ENCODE assay signal across 8 cellular contexts in genomic region chr2:218396688-218397501, GRCh38. TPM values are rescaled to one million over a fixed set of nuclear protein-coding genes. Genes with fewer than 3 reads are reported as not detected.
A peak's percentile ranks its signal among the peaks of the same experiment; 100 is the strongest.
DNase-seq lines count a peak whose midpoint lies in the region; ATAC-seq, FAIRE-seq and TF ChIP-seq lines count a peak whose summit lies in the region.

No MANE protein-coding gene starts in this region.

- peaks cover 34% of the 10 kb centered on the region for H3K79me2 ChIP-seq in HepG2 (ENCODE audit: insufficient read depth, low read length)

- H3K4me3 ChIP-seq in coronary artery, result peak overlapping the region; percentile 88
- peak overlapping the region; percentile 71 to 97 (median 85) for H3K4me3 ChIP-seq in HepG2 (replicated peaks in 1 of 3; ENCODE audit: insufficient read depth in 1 of 3, low read depth in 2 of 3, low read length in 3 of 3)

- H3K27ac ChIP-seq in coronary artery (peak overlapping the region; percentile 96), HepG2 (ENCODE audit: extremely low read length, insufficient read depth, low read length) (peak overlapping the region; percentile 99)

- no peak for TF ChIP-seq CTCF in coronary artery (IDR thresholded peaks at IDR 0.05)
- TF ChIP-seq CTCF in HepG2 (CRISPR knock-in tag; IDR thresholded peaks at IDR 0.05), result peak; percentile 13; the same call in 1 of the 2 replicates

- POLR2A ChIA-PET in HepG2 (lab: Yijun Ruan, JAX), result interaction anchor here (0.7 to 2.9 kb wide), 14 partner anchors 9 to 126 kb away, joined by 3 to 37 read pairs (median 5); partner anchors contain the start of genes AAMP, CATIP, PNKD and TMBIM1

- peak overlapping the region; percentile 97 for H3K9ac ChIP-seq in HepG2 (ENCODE audit: insufficient read depth, low read depth, low read length)

- DNase-seq in NCI-H2227 (lab: John Stamatoyannopoulos, UW; ENCODE audit: unreplicated experiment) (peak; percentile 57), coronary artery (ENCODE audit: low spot score) (peak; percentile 93), HepG2 (ENCODE audit: low spot score) (peak; percentile 62)
- peak; percentile 55 to 64 for DNase-seq in activated CD4-positive, alpha-beta T cell treated with anti-CD3 and anti-CD28 coated beads for 4 hours
- peak in 2 of 3 donors; percentile 55 to 57 for DNase-seq in stimulated activated CD4-positive, alpha-beta T cell treated with anti-CD3 and anti-CD28 coated beads, TNF-alpha, amount 100 ng/mL, for 1 hour (ENCODE audit: low read depth in 3 of 3, low spot score in 1 of 3)

- no peaks in the 10 kb centered on the region for H4K20me1 ChIP-seq in HepG2 (ENCODE audit: insufficient read depth, low read length)

- in situ Hi-C loops in HepG2 (cut with HindIII; ENCODE audit: extremely low pct_ligation_motif_present, low pct_unique_long_range_greater_than_20kb), result loop anchor here (5.0 kb wide), 1 partner anchor 105 kb away; the partner anchor contains the start of gene TMBIM1

- CTCF ChIA-PET in HepG2 (lab: Yijun Ruan, JAX; ENCODE audit: low intra/inter-chr PET ratio, low total read pairs), result interaction anchor here (0.8 to 2.8 kb wide), 4 partner anchors 96 to 125 kb away, joined by 3 to 36 read pairs (median 8); partner anchors contain the start of gene TMBIM1

- no peaks in the 10 kb centered on the region for H3K9me3 ChIP-seq in HepG2 (ENCODE audit: low read length)

- 0 out of 4 replicates have a peak, but pooled peaks of 1 of the 2 experiments have one; percentile 6 for TF ChIP-seq EP300 in HepG2 (IDR thresholded peaks at IDR 0.05; ENCODE audit: low read depth in 2 of 2, low read length in 2 of 2)
- no peak for TF ChIP-seq EP300 in HepG2 (CRISPR knock-in tag; IDR thresholded peaks at IDR 0.05; ENCODE audit: borderline replicate concordance)

- H3K4me1 ChIP-seq in HepG2 (ENCODE audit: insufficient read depth, low read length), result peaks cover 50% of the 10 kb centered on the region

- peaks cover 6 to 9% of the 10 kb centered on the region in 2 experiments; a peak in 4 of 5 replicates for H3K36me3 ChIP-seq in HepG2 (replicated peaks in 1 of 2; ENCODE audit: control insufficient read depth in 1 of 2, insufficient read depth in 2 of 2, low read length in 2 of 2)

- WGBS in HepG2 (ENCODE audit: low lambda C conversion rate), result 2% methylated on average over 23 of the region's 28 CpGs

- intact Hi-C loops in HepG2 (cut with micrococcal nuclease; ENCODE audit: unreplicated experiment), result loop anchor here (1.0 to 10.0 kb wide), 7 partner anchors 41 to 212 kb away; partner anchors contain the start of genes CATIP, CNOT9, TMBIM1 and USP37

- no peak for TF ChIP-seq RAD21 in HepG2 (CRISPR knock-in tag; IDR thresholded peaks at IDR 0.05)

- peak overlapping the region; percentile 98 for H3K4me2 ChIP-seq in HepG2 (ENCODE audit: low read depth, low read length)

- no peak for FAIRE-seq in HepG2 (lab: Jason Lieb, UNC)

- no TSS peak for BruUV-seq in HepG2 (replicated peaks; lab: Mats Ljungman, UMichigan)

- peak; percentile 27 for TF ChIP-seq POLR2A in GM18526 (IDR thresholded peaks at IDR 0.05; ENCODE audit: extremely low read depth, insufficient read length)
- 0 out of 4 replicates have a peak, but pooled peaks of 1 of the 2 experiments have one; percentile 7 for TF ChIP-seq POLR2A in HepG2 (IDR thresholded peaks at IDR 0.05; ENCODE audit: insufficient read depth in 1 of 2, low read depth in 2 of 2, low read length in 2 of 2)

- no peak for ATAC-seq in HepG2
- no peak for ATAC-seq in GM18907 (IDR thresholded peaks at IDR 0.05; ENCODE audit: unreplicated experiment)
- ATAC-seq in HG02642 (IDR thresholded peaks at IDR 0.05; ENCODE audit: poor library complexity, unreplicated experiment), result no peak

- no peak overlapping the region for H2AFZ ChIP-seq in HepG2 (ENCODE audit: low read length)

- no peaks in the 10 kb centered on the region; a peak in 1 of 5 replicates for H3K27me3 ChIP-seq in HepG2 (ENCODE audit: control insufficient read depth in 1 of 2, insufficient read depth in 2 of 2, low read length in 2 of 2)

RNA-seq across cellular contexts. Expression of gene CTDSP1, which starts 2.8 kb away (rescaled TPM):
- total RNA-seq in HepG2 (2016; rRNA removed; fragmentation: Illumina TruSeq; extraction: Trizol), result 78.5 and 91.0 TPM in 2 replicates
- total RNA-seq in HepG2 (2016; cell fraction: cytosol; rRNA removed; fragmentation: Illumina TruSeq; extraction: Trizol; ENCODE audit: low read depth), result 61.6 and 62.5 TPM in 2 replicates
- total RNA-seq in HepG2 (2016; cell fraction: insoluble cytoplasmic fraction; rRNA removed; fragmentation: Illumina TruSeq; extraction: Trizol), result 72.7 and 92.2 TPM in 2 replicates
- 98.7 and 108 TPM in 2 replicates for total RNA-seq in HepG2 (2016; cell fraction: membrane; rRNA removed; fragmentation: Illumina TruSeq; extraction: Trizol)
- 63.4 and 77.8 TPM in 2 replicates for total RNA-seq in HepG2 (2016; cell fraction: nucleus; rRNA removed; fragmentation: Illumina TruSeq; extraction: Trizol)
- polyA plus RNA-seq in HepG2 (2011; rRNA removed), result 268 and 270 TPM in 2 replicates
- polyA plus RNA-seq in HepG2 (2011; cell fraction: cytosol; rRNA removed), result 216 and 257 TPM in 2 replicates
- polyA plus RNA-seq in HepG2 (2011; cell fraction: nucleus; rRNA removed), result 595 and 749 TPM in 2 replicates
- polyA plus RNA-seq in HepG2 (2012), result 72.7 and 87.5 TPM in 2 replicates
- polyA plus RNA-seq in HepG2 (2016; cell fraction: cytosol; fragmentation: Illumina TruSeq; extraction: Trizol; ENCODE audit: low read depth), result 60.8 and 65.7 TPM in 2 replicates
- 106 and 117 TPM in 2 replicates for polyA plus RNA-seq in HepG2 (2016; cell fraction: insoluble cytoplasmic fraction; fragmentation: Illumina TruSeq; extraction: Trizol; ENCODE audit: low read depth)
- 114 and 123 TPM in 2 replicates for polyA plus RNA-seq in HepG2 (2016; cell fraction: membrane; fragmentation: Illumina TruSeq; extraction: Trizol; ENCODE audit: low read depth)
- 131 and 137 TPM in 2 replicates for polyA plus RNA-seq in HepG2 (2016; cell fraction: nucleus; fragmentation: Illumina TruSeq; extraction: Trizol; ENCODE audit: insufficient read depth, low read depth)
- polyA minus RNA-seq in HepG2 (2011; rRNA and poly(A)+ RNA removed; ENCODE audit: low replicate concordance), result 139 and 364 TPM in 2 replicates
- polyA minus RNA-seq in HepG2 (2011; cell fraction: cytosol; rRNA and poly(A)+ RNA removed), result 88.3 and 92.0 TPM in 2 replicates
- 159 and 160 TPM in 2 replicates for polyA minus RNA-seq in HepG2 (2011; cell fraction: nucleus; rRNA and poly(A)+ RNA removed)

RNA-seq across cellular contexts. Expression of gene SLC11A1, which starts 14.8 kb away (rescaled TPM):
- total RNA-seq in HepG2 (2016; rRNA removed; fragmentation: Illumina TruSeq; extraction: Trizol), result 0.21 and 0.33 TPM in 2 replicates
- 0.26 and 0.51 TPM in 2 replicates for total RNA-seq in HepG2 (2016; cell fraction: cytosol; rRNA removed; fragmentation: Illumina TruSeq; extraction: Trizol; ENCODE audit: low read depth)
- 0.18 and 0.22 TPM in 2 replicates for total RNA-seq in HepG2 (2016; cell fraction: insoluble cytoplasmic fraction; rRNA removed; fragmentation: Illumina TruSeq; extraction: Trizol)
- total RNA-seq in HepG2 (2016; cell fraction: membrane; rRNA removed; fragmentation: Illumina TruSeq; extraction: Trizol), result 0.31 TPM in 2 replicates
- total RNA-seq in HepG2 (2016; cell fraction: nucleus; rRNA removed; fragmentation: Illumina TruSeq; extraction: Trizol), result 0.19 and 0.71 TPM in 2 replicates
- 2.3 and 2.5 TPM in 2 replicates for polyA plus RNA-seq in HepG2 (2011; rRNA removed)
- polyA plus RNA-seq in HepG2 (2011; cell fraction: cytosol; rRNA removed), result 1.1 and 1.2 TPM in 2 replicates
- 11.6 and 19.0 TPM in 2 replicates for polyA plus RNA-seq in HepG2 (2011; cell fraction: nucleus; rRNA removed)
- polyA plus RNA-seq in HepG2 (2012), result 1.5 and 3.8 TPM in 2 replicates
- polyA plus RNA-seq in HepG2 (2016; cell fraction: cytosol; fragmentation: Illumina TruSeq; extraction: Trizol; ENCODE audit: low read depth), result 0.26 and 0.40 TPM in 2 replicates
- 0.09 and 0.23 TPM in 2 replicates for polyA plus RNA-seq in HepG2 (2016; cell fraction: insoluble cytoplasmic fraction; fragmentation: Illumina TruSeq; extraction: Trizol; ENCODE audit: low read depth)
- 0.26 and 0.42 TPM in 2 replicates for polyA plus RNA-seq in HepG2 (2016; cell fraction: membrane; fragmentation: Illumina TruSeq; extraction: Trizol; ENCODE audit: low read depth)
- polyA plus RNA-seq in HepG2 (2016; cell fraction: nucleus; fragmentation: Illumina TruSeq; extraction: Trizol; ENCODE audit: insufficient read depth, low read depth), result 0.23 and 0.79 TPM in 2 replicates
- polyA minus RNA-seq in HepG2 (2011; rRNA and poly(A)+ RNA removed; ENCODE audit: low replicate concordance), result 0.14 and 2.9 TPM in 2 replicates
- polyA minus RNA-seq in HepG2 (2011; cell fraction: cytosol; rRNA and poly(A)+ RNA removed), result 0.35 and 1.5 TPM in 2 replicates
- 3.7 and 5.4 TPM in 2 replicates for polyA minus RNA-seq in HepG2 (2011; cell fraction: nucleus; rRNA and poly(A)+ RNA removed)

RNA-seq across cellular contexts. Expression of gene VIL1, which starts 22.0 kb away (rescaled TPM):
- total RNA-seq in HepG2 (2016; rRNA removed; fragmentation: Illumina TruSeq; extraction: Trizol), result 301 and 337 TPM in 2 replicates
- total RNA-seq in HepG2 (2016; cell fraction: cytosol; rRNA removed; fragmentation: Illumina TruSeq; extraction: Trizol; ENCODE audit: low read depth), result 59.0 and 67.7 TPM in 2 replicates
- 281 and 313 TPM in 2 replicates for total RNA-seq in HepG2 (2016; cell fraction: insoluble cytoplasmic fraction; rRNA removed; fragmentation: Illumina TruSeq; extraction: Trizol)
- total RNA-seq in HepG2 (2016; cell fraction: membrane; rRNA removed; fragmentation: Illumina TruSeq; extraction: Trizol), result 183 and 224 TPM in 2 replicates
- total RNA-seq in HepG2 (2016; cell fraction: nucleus; rRNA removed; fragmentation: Illumina TruSeq; extraction: Trizol), result 188 and 190 TPM in 2 replicates
- polyA plus RNA-seq in HepG2 (2011; rRNA removed), result 287 and 352 TPM in 2 replicates
- polyA plus RNA-seq in HepG2 (2011; cell fraction: cytosol; rRNA removed), result 169 and 211 TPM in 2 replicates
- 756 and 778 TPM in 2 replicates for polyA plus RNA-seq in HepG2 (2011; cell fraction: nucleus; rRNA removed)
- 201 and 249 TPM in 2 replicates for polyA plus RNA-seq in HepG2 (2012)
- polyA plus RNA-seq in HepG2 (2016; cell fraction: cytosol; fragmentation: Illumina TruSeq; extraction: Trizol; ENCODE audit: low read depth), result 85.6 and 100 TPM in 2 replicates
- 215 and 265 TPM in 2 replicates for polyA plus RNA-seq in HepG2 (2016; cell fraction: insoluble cytoplasmic fraction; fragmentation: Illumina TruSeq; extraction: Trizol; ENCODE audit: low read depth)
- polyA plus RNA-seq in HepG2 (2016; cell fraction: membrane; fragmentation: Illumina TruSeq; extraction: Trizol; ENCODE audit: low read depth), result 117 and 144 TPM in 2 replicates
- 336 and 399 TPM in 2 replicates for polyA plus RNA-seq in HepG2 (2016; cell fraction: nucleus; fragmentation: Illumina TruSeq; extraction: Trizol; ENCODE audit: insufficient read depth, low read depth)
- 0.19 and 699 TPM in 2 replicates for polyA minus RNA-seq in HepG2 (2011; rRNA and poly(A)+ RNA removed; ENCODE audit: low replicate concordance)
- 138 and 156 TPM in 2 replicates for polyA minus RNA-seq in HepG2 (2011; cell fraction: cytosol; rRNA and poly(A)+ RNA removed)
- polyA minus RNA-seq in HepG2 (2011; cell fraction: nucleus; rRNA and poly(A)+ RNA removed), result 112 and 120 TPM in 2 replicates

RNA-seq across cellular contexts. Expression of gene CATIP, which starts 40.2 kb away (rescaled TPM):
- 0.22 TPM in 1 of 2 replicates, not detected in the other for total RNA-seq in HepG2 (2016; rRNA removed; fragmentation: Illumina TruSeq; extraction: Trizol)
- total RNA-seq in HepG2 (2016; cell fraction: cytosol; rRNA removed; fragmentation: Illumina TruSeq; extraction: Trizol; ENCODE audit: low read depth), result 0.35 TPM in 1 of 2 replicates, not detected in the other
- total RNA-seq in HepG2 (2016; cell fraction: insoluble cytoplasmic fraction; rRNA removed; fragmentation: Illumina TruSeq; extraction: Trizol), result 0.15 TPM in 1 of 2 replicates, not detected in the other
- total RNA-seq in HepG2 (2016; cell fraction: membrane; rRNA removed; fragmentation: Illumina TruSeq; extraction: Trizol), result 0.38 and 0.49 TPM in 2 replicates
- not detected in 2 replicates for total RNA-seq in HepG2 (2016; cell fraction: nucleus; rRNA removed; fragmentation: Illumina TruSeq; extraction: Trizol)
- 0.07 and 0.09 TPM in 2 replicates for polyA plus RNA-seq in HepG2 (2011; rRNA removed)
- 0.09 and 0.15 TPM in 2 replicates for polyA plus RNA-seq in HepG2 (2011; cell fraction: cytosol; rRNA removed)
- 0.48 and 0.87 TPM in 2 replicates for polyA plus RNA-seq in HepG2 (2011; cell fraction: nucleus; rRNA removed)
- polyA plus RNA-seq in HepG2 (2012), result 0.15 TPM in 1 of 2 replicates, not detected in the other
- not detected in 2 replicates for polyA plus RNA-seq in HepG2 (2016; cell fraction: cytosol; fragmentation: Illumina TruSeq; extraction: Trizol; ENCODE audit: low read depth)
- not detected in 2 replicates for polyA plus RNA-seq in HepG2 (2016; cell fraction: insoluble cytoplasmic fraction; fragmentation: Illumina TruSeq; extraction: Trizol; ENCODE audit: low read depth)
- not detected in 2 replicates for polyA plus RNA-seq in HepG2 (2016; cell fraction: membrane; fragmentation: Illumina TruSeq; extraction: Trizol; ENCODE audit: low read depth)
- polyA plus RNA-seq in HepG2 (2016; cell fraction: nucleus; fragmentation: Illumina TruSeq; extraction: Trizol; ENCODE audit: insufficient read depth, low read depth), result not detected in 2 replicates
- 0.36 TPM in 1 of 2 replicates, not detected in the other for polyA minus RNA-seq in HepG2 (2011; rRNA and poly(A)+ RNA removed; ENCODE audit: low replicate concordance)
- not detected in 2 replicates for polyA minus RNA-seq in HepG2 (2011; cell fraction: cytosol; rRNA and poly(A)+ RNA removed)
- 1.4 TPM in 1 of 2 replicates, not detected in the other for polyA minus RNA-seq in HepG2 (2011; cell fraction: nucleus; rRNA and poly(A)+ RNA removed)
